Comparison of ENCODE assay signal across 10 cellular contexts in the genomic region with DNA sequence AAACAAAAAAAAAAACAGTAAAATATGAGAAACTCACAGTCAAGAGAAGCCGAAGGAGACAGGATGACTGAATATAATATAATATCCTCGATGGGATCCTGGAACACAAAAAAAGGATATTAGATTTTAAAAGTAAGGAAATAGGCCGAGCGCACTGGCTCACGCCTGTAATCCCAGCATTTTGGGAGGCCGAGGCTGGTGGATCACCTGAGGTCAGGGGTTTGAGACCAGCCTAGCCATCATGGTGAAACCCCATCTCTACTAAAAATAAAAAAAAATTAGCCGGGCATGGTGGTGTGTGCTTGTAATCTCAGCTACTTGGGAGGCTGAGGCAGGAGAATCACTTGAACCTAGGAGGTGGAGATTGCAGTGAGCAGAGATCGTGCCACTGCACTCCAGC. TPM values are rescaled to one million over a fixed set of nuclear protein-coding genes. Genes with fewer than 3 reads are reported as not detected.
"Had no signal": no experiment of that assay in that cellular context is flagged by ENCODE, and none has a peak within 500 bp of the region (broad histone marks: within the 10 kb centered on the region; RNA-seq: fewer than 3 reads in every experiment).

A gene with protein sequence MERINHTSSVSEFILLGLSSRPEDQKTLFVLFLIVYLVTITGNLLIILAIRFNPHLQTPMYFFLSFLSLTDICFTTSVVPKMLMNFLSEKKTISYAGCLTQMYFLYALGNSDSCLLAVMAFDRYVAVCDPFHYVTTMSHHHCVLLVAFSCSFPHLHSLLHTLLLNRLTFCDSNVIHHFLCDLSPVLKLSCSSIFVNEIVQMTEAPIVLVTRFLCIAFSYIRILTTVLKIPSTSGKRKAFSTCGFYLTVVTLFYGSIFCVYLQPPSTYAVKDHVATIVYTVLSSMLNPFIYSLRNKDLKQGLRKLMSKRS (minus strand): TSS at position 101 of the 400 bp plus-strand sequence. CDS start 14,907 bp downstream, outside the sequence.

RNA-seq across cellular contexts. Expression of the gene that starts here (rescaled TPM):
- total RNA-seq: OCI-LY7, PC-3, PC-9, Peyer's patch, Right ventricle myocardium inferior, Right ventricle myocardium superior, RPMI7951, SJCRH30, SJSA1, SK-MEL-5 had no signal
